In genomic region chr5:179840766-179841165, GRCh38 we compare ENCODE assay signal across 1 cellular context.
TF ChIP-seq lines count a peak whose summit lies in the region.

No MANE protein-coding gene starts in this region.

TF ChIP-seq in endothelial cell of umbilical vein, 7 proteins besides CTCF, POLR2A, EP300 and RAD21:
- TF ChIP-seq POLR2AphosphoS5 (IDR thresholded peaks at IDR 0.05; ENCODE audit: insufficient read depth, low read depth, low read length): no peak
- TF ChIP-seq GATA2 (IDR thresholded peaks at IDR 0.05; ENCODE audit: insufficient read depth, insufficient read length, low read depth, low read length): no peak
- no peak for TF ChIP-seq JUN (IDR thresholded peaks at IDR 0.05; ENCODE audit: borderline replicate concordance, insufficient read depth, insufficient read length, low read depth)
- no peak for TF ChIP-seq MYC (IDR thresholded peaks at IDR 0.05; ENCODE audit: low read depth, low read length)
- TF ChIP-seq FOS (IDR thresholded peaks at IDR 0.05; ENCODE audit: borderline replicate concordance, insufficient read depth, low read length): no peak
- no peak for TF ChIP-seq EZH2 (IDR thresholded peaks at IDR 0.05; ENCODE audit: borderline replicate concordance, low read depth, low read length, severe bottlenecking)
- no peak for TF ChIP-seq MAX (IDR thresholded peaks at IDR 0.05; ENCODE audit: insufficient read depth, insufficient read length)
